ENCODE assay signal across 8 cellular contexts in genomic region chr9:37302277-37302676, GRCh38.
A peak's percentile ranks its signal among the peaks of the same experiment; 100 is the strongest.
DNase-seq lines count a peak whose midpoint lies in the region; ATAC-seq and TF ChIP-seq lines count a peak whose summit lies in the region.

No MANE protein-coding gene starts in this region.

- no peak overlapping the region for H3K27ac ChIP-seq in hepatocyte

- no peak overlapping the region for H3K4me3 ChIP-seq in hepatocyte

- DNase-seq in NCI-H510A treated with DMSO at 0.1 percent for 48 hours (lab: John Stamatoyannopoulos, UW), result peak; percentile 37
- DNase-seq in NCI-H510A (lab: John Stamatoyannopoulos, UW), result no peak
- DNase-seq in NCI-H1694 (lab: John Stamatoyannopoulos, UW), result peak; percentile 52
- DNase-seq in germinal center (ENCODE audit: low spot score), result peak; percentile 60
- DNase-seq in NCI-H128 (lab: John Stamatoyannopoulos, UW; ENCODE audit: unreplicated experiment), result no peak
- DNase-seq in 8988T, result no peak
- DNase-seq in hepatocyte (ENCODE audit: low spot score), result no peak

- H3K4me2 ChIP-seq in hepatocyte, result no peak overlapping the region

- TF ChIP-seq CTCF in hepatocyte (IDR thresholded peaks at IDR 0.05; ENCODE audit: poor library complexity), result no peak

- no peaks in the 10 kb centered on the region for H3K27me3 ChIP-seq in hepatocyte

- ATAC-seq in HG02642 (IDR thresholded peaks at IDR 0.05; ENCODE audit: poor library complexity, unreplicated experiment), result peak; percentile 83

- no peaks in the 10 kb centered on the region for H3K36me3 ChIP-seq in hepatocyte (replicated peaks; ENCODE audit: insufficient read depth, low read depth)

- peaks cover 7% of the 10 kb centered on the region for H3K79me2 ChIP-seq in hepatocyte

- no peaks in the 10 kb centered on the region for H3K9me3 ChIP-seq in hepatocyte (ENCODE audit: low read depth)

- WGBS in hepatocyte (ENCODE audit: low lambda C conversion rate, missing lambda C conversion rate), result 94% methylated on average over 3 of the region's 3 CpGs

- no peaks in the 10 kb centered on the region for H3K4me1 ChIP-seq in hepatocyte (ENCODE audit: insufficient read depth)

- no peaks in the 10 kb centered on the region for H4K20me1 ChIP-seq in hepatocyte (ENCODE audit: insufficient read depth, poor library complexity, severe bottlenecking)

- H2AFZ ChIP-seq in hepatocyte, result no peak overlapping the region

- no peaks in the 10 kb centered on the region for H3K9me2 ChIP-seq in hepatocyte (replicated peaks; ENCODE audit: insufficient read depth)

Comparison
In these comparisons a context has a peak if more than half of its experiments do, and no peak if none do; other contexts are left out.
1. DNase-seq: peak in NCI-H510A treated with DMSO at 0.1 percent for 48 hours (single experiment), NCI-H1694 (single experiment) and germinal center (single experiment); none in NCI-H510A (single experiment), NCI-H128 (single experiment), 8988T (single experiment) and hepatocyte (single experiment).